In genomic region chr13:109875746-109876145, GRCh38 we compare ENCODE assay signal across 1 cellular context.
TF ChIP-seq lines count a peak whose summit lies in the region.

No MANE protein-coding gene starts in this region.

TF ChIP-seq in IMR-90, 13 proteins besides CTCF, POLR2A, EP300 and RAD21 (continued from another document):
- TF ChIP-seq USF2 (IDR thresholded peaks at IDR 0.05; ENCODE audit: low read depth, low read length) (no peak), CHD1 (IDR thresholded peaks at IDR 0.05; ENCODE audit: low read depth, low read length) (no peak), NFE2L2 (IDR thresholded peaks at IDR 0.05; ENCODE audit: low read depth, low read length) (no peak), SMC3 (IDR thresholded peaks at IDR 0.05; ENCODE audit: low read depth, low read length) (no peak), MAZ (IDR thresholded peaks at IDR 0.05; ENCODE audit: borderline replicate concordance, low read depth, low read length) (no peak), CEBPB (IDR thresholded peaks at IDR 0.05; ENCODE audit: low read depth, low read length) (no peak), FOS (IDR thresholded peaks at IDR 0.05; ENCODE audit: low read depth, low read length) (no peak), RFX5 (IDR thresholded peaks at IDR 0.05; ENCODE audit: low read depth, low read length) (no peak), ELK1 (IDR thresholded peaks at IDR 0.05; ENCODE audit: borderline replicate concordance, low read depth, low read length) (no peak), MAFK (IDR thresholded peaks at IDR 0.05; ENCODE audit: low read depth, low read length) (no peak), BHLHE40 (IDR thresholded peaks at IDR 0.05; ENCODE audit: low read depth, low read length) (no peak)
